ENCODE assay signal across 18 cellular contexts in genomic region chr22:28023774-28024173, GRCh38.
DNase-seq lines count a peak whose midpoint lies in the region; ATAC-seq and TF ChIP-seq lines count a peak whose summit lies in the region.
"Had no signal": no experiment of that assay in that cellular context is flagged by ENCODE, and none has a peak within 500 bp of the region (broad histone marks: within the 10 kb centered on the region; RNA-seq: fewer than 3 reads in every experiment).

No MANE protein-coding gene starts in this region.

- H3K4me3 ChIP-seq in right atrium auricular region = no peak overlapping the region
- no peak overlapping the region for H3K4me3 ChIP-seq in spleen
- H3K4me3 ChIP-seq in smooth muscle cell = no peak overlapping the region
- H3K4me3 ChIP-seq: PC-9, SJCRH30 had no signal

- H3K4me2 ChIP-seq in smooth muscle cell = no peak overlapping the region
- H3K4me2 ChIP-seq: PC-9 had no signal

- no peaks in the 10 kb centered on the region for H3F3A ChIP-seq in smooth muscle cell (ENCODE audit: low read depth)

- H3K9me3 Mint-ChIP-seq in glutamatergic neuron (ENCODE audit: unreplicated experiment) = peaks cover 22% of the 10 kb centered on the region

- H3K27me3 ChIP-seq in right atrium auricular region (no peaks in the 10 kb centered on the region), spleen (replicated peaks in 1 of 7) (no peaks in the 10 kb centered on the region), smooth muscle cell (ENCODE audit: low read depth) (no peaks in the 10 kb centered on the region)
- H3K27me3 ChIP-seq: SJCRH30 had no signal

- H3K27me3 Mint-ChIP-seq in glutamatergic neuron (ENCODE audit: unreplicated experiment) = peaks cover 26% of the 10 kb centered on the region

- H3K36me3 ChIP-seq in right atrium auricular region (no peaks in the 10 kb centered on the region), spleen (no peaks in the 10 kb centered on the region), smooth muscle cell (ENCODE audit: low read depth) (no peaks in the 10 kb centered on the region)
- H3K36me3 ChIP-seq: SJCRH30 had no signal

- no peaks in the 10 kb centered on the region for H3K9me3 ChIP-seq in right atrium auricular region
- no peaks in the 10 kb centered on the region for H3K9me3 ChIP-seq in spleen
- H3K9me3 ChIP-seq in smooth muscle cell (replicated peaks; ENCODE audit: low read depth) = no peaks in the 10 kb centered on the region
- H3K9me3 ChIP-seq: SJCRH30 had no signal

- H4K20me1 ChIP-seq in smooth muscle cell (ENCODE audit: low read depth) = peaks cover 7% of the 10 kb centered on the region

- DNase-seq in NCI-H1436 (lab: John Stamatoyannopoulos, UW) = peak; percentile 40
- DNase-seq in NCI-H1436 treated with DMSO at 0.1 percent for 48 hours (lab: John Stamatoyannopoulos, UW) = no peak
- no peak for DNase-seq in Right ventricle myocardium inferior (ENCODE audit: missing footprints)
- DNase-seq in cardiac septum (ENCODE audit: low spot score) = no peak
- DNase-seq in right atrium auricular region (ENCODE audit: low spot score) = peak; percentile 34
- peak; percentile 29 for DNase-seq in spleen
- no peak for DNase-seq in smooth muscle cell (lab: John Stamatoyannopoulos, UW; ENCODE audit: unreplicated experiment)
- no peak for DNase-seq in glutamatergic neuron
- DNase-seq: H7, KG1, NCI-H1105 treated with DMSO at 0.1 percent for 48 hours, NCI-H187, NCI-H345, PC-9, SJCRH30 had no signal

- H3K27ac ChIP-seq in right atrium auricular region (no peak overlapping the region), spleen (no peak overlapping the region), smooth muscle cell (ENCODE audit: low read depth) (no peak overlapping the region)
- H3K27ac ChIP-seq: 22Rv1, PC-9, RWPE1, SJCRH30 had no signal

- peak; percentile 40 for ATAC-seq in Right ventricle myocardium inferior

- TF ChIP-seq CTCF in right atrium auricular region (IDR thresholded peaks at IDR 0.05) (no peak), spleen (IDR thresholded peaks at IDR 0.05 in 8 of 11, conservative IDR thresholded peaks at IDR 0.05 in 3 of 11) (no peak), smooth muscle cell (IDR thresholded peaks at IDR 0.05; ENCODE audit: borderline replicate concordance, insufficient read depth, poor library complexity, severe bottlenecking) (no peak), glutamatergic neuron (IDR thresholded peaks at IDR 0.05; ENCODE audit: partially characterized antibody, unreplicated experiment) (no peak)

- H2AFZ ChIP-seq in smooth muscle cell (ENCODE audit: low read depth) = no peak overlapping the region
- H2AFZ ChIP-seq: PC-9 had no signal

- no peak overlapping the region for H3K4me3 Mint-ChIP-seq in glutamatergic neuron (ENCODE audit: unreplicated experiment)

- no peak for TF ChIP-seq POLR2A in spleen (IDR thresholded peaks at IDR 0.05)

- H3K4me1 ChIP-seq in right atrium auricular region (peaks cover 3 to 53% of the 10 kb centered on the region in 2 donors), spleen (peaks cover 9 to 35% (median 22%) of the 10 kb centered on the region in 6 donors), smooth muscle cell (ENCODE audit: low read depth) (no peaks in the 10 kb centered on the region)

- no peaks in the 10 kb centered on the region for H3K36me3 Mint-ChIP-seq in glutamatergic neuron (ENCODE audit: unreplicated experiment)
- H3K36me3 Mint-ChIP-seq: CD14-positive monocyte had no signal

- intact Hi-C loops in Right ventricle myocardium inferior (cut with DNase I) (loop anchor here (5.0 to 10.0 kb wide), 2 partner anchors 419 to 801 kb away; no protein-coding TSS in a partner anchor), cardiac septum (cut with DNase I) (no loop called here), spleen (cut with DNase I; ENCODE audit: low total_unique reads) (loop anchor here (10.0 kb wide), 1 partner anchor 561 kb away; no protein-coding TSS in a partner anchor)

- H3K79me2 ChIP-seq in smooth muscle cell (ENCODE audit: low read depth) = no peaks in the 10 kb centered on the region

- H3K9ac ChIP-seq in smooth muscle cell (ENCODE audit: low read depth) = no peak overlapping the region

- no peak overlapping the region for H3K27ac Mint-ChIP-seq in glutamatergic neuron (ENCODE audit: unreplicated experiment)

- WGBS in spleen, 5 donors = 89 to 93% (median 91%) methylated on average over 5 of the region's 5 CpGs
- 69% methylated on average over 5 of the region's 5 CpGs for WGBS in smooth muscle cell (ENCODE audit: low lambda C conversion rate)

- H3K4me1 Mint-ChIP-seq in glutamatergic neuron (ENCODE audit: low read depth, unreplicated experiment) = peaks cover 33% of the 10 kb centered on the region
- H3K4me1 Mint-ChIP-seq: CD14-positive monocyte had no signal

Comparison
In these comparisons a context has a peak if more than half of its experiments do, and no peak if none do; other contexts are left out.
1. DNase-seq: peak in NCI-H1436 (single experiment), right atrium auricular region (single experiment) and spleen (single experiment); none in NCI-H1436 treated with DMSO at 0.1 percent for 48 hours (single experiment), Right ventricle myocardium inferior (single experiment), cardiac septum (single experiment), smooth muscle cell (single experiment) and glutamatergic neuron (single experiment).